30 cellular contexts compared by ENCODE assay signal in the genomic region with DNA sequence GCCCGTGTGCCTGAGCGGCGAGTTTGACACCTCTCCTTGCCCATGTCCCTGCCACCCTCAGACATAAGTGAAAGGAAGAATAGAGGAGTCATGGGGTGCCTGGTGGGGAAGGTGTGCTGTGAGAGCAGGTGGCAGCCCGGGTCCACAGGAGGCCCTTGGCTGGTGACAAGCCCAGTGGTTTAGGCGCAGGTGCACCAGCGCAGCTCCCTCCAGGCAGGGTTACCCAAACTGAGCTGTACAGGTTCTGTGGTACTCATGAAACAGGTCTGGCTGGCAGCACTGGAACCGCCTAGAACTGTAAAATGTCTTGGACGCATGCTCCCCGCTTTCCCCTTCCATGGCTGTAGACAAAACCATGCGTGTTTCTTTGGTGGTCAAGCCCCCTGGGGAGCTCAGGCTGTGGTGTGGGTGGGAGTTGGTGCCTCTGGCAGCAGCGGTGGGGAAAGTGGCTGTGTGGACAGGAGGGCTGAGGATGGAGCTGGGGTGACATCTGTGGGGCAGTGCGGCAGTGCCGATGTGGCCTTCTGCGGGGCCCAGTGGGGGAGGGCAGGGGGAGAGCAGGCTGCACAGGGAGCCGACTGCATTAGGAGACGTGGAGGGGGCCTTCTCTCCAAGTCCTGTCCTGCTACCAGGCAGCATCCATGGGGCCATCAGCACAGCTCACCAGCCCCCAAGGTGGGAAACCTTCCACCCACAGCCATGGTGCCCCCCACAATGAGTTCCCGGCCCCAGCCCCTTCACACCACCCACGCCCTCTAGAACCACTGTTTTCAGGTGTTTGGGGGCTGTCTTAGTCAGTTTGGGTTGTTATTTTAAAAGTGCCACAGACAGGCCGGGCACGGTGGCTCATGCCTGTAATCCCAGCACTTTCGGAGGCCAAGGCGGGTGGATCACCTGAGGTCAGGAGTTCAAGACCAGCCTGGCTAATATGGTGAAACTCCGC. TPM values are rescaled to one million over a fixed set of nuclear protein-coding genes. Genes with fewer than 3 reads are reported as not detected.
DNase-seq lines count a peak whose midpoint lies in the region; ATAC-seq, FAIRE-seq and TF ChIP-seq lines count a peak whose summit lies in the region.
"Had no signal": no experiment of that assay in that cellular context is flagged by ENCODE, and none has a peak within 500 bp of the region (broad histone marks: within the 10 kb centered on the region; RNA-seq: fewer than 3 reads in every experiment).

No MANE protein-coding gene starts in this region.

- H3K27ac ChIP-seq in HepG2 (ENCODE audit: extremely low read length, insufficient read depth, low read length) (no peak overlapping the region), right lobe of liver (no peak overlapping the region)
- H3K27ac ChIP-seq: 22Rv1, brain microvascular endothelial cell, HL-60, prostate gland, tibial artery had no signal

- FAIRE-seq in HepG2 (lab: Jason Lieb, UNC) (no peak), urothelium cell line (lab: Jason Lieb, UNC) (peak; percentile 46)
- FAIRE-seq: GM12891 had no signal

- H3K4me2 ChIP-seq in HepG2 (ENCODE audit: low read depth, low read length) = no peak overlapping the region
- H3K4me2 ChIP-seq: GM23338 had no signal

- no peak for ATAC-seq in HepG2
- no peak for ATAC-seq in right lobe of liver
- no peak for ATAC-seq in memory B cell (ENCODE audit: low read depth)
- ATAC-seq: GM23338 had no signal

- H3K9me3 Mint-ChIP-seq in memory B cell = peaks cover 3% of the 10 kb centered on the region
- H3K9me3 Mint-ChIP-seq: activated CD4-positive, alpha-beta memory T cell treated with anti-CD3 and anti-CD28 coated beads for 36 hours had no signal

- H3K27me3 ChIP-seq in HepG2 (ENCODE audit: control insufficient read depth in 1 of 2, insufficient read depth in 2 of 2, low read length in 2 of 2) (no peaks in the 10 kb centered on the region; a peak in 1 of 5 replicates), right lobe of liver (no peaks in the 10 kb centered on the region)
- H3K27me3 ChIP-seq: adrenal gland, brain microvascular endothelial cell, tibial artery had no signal

- no peak overlapping the region for H3K4me3 Mint-ChIP-seq in memory B cell
- H3K4me3 Mint-ChIP-seq: activated CD4-positive, alpha-beta memory T cell treated with anti-CD3 and anti-CD28 coated beads for 36 hours; GM23338 had no signal

- no peaks in the 10 kb centered on the region for H3K9me3 ChIP-seq in HepG2 (ENCODE audit: low read length)
- no peaks in the 10 kb centered on the region for H3K9me3 ChIP-seq in right lobe of liver
- H3K9me3 ChIP-seq: adrenal gland, prostate gland had no signal

- H3K27me3 Mint-ChIP-seq in memory B cell = no peaks in the 10 kb centered on the region
- H3K27me3 Mint-ChIP-seq: activated CD4-positive, alpha-beta memory T cell treated with anti-CD3 and anti-CD28 coated beads for 36 hours; CD4-positive, alpha-beta memory T cell had no signal

- TF ChIP-seq POLR2A in HepG2 (IDR thresholded peaks at IDR 0.05; ENCODE audit: insufficient read depth in 1 of 2, low read depth in 2 of 2, low read length in 2 of 2) (no peak), right lobe of liver (IDR thresholded peaks at IDR 0.05) (no peak)

- POLR2A ChIA-PET in HepG2 (lab: Yijun Ruan, JAX) = interaction anchor here (1.9 to 2.7 kb wide), 2 partner anchors 13 to 23 kb away, joined by 8 to 9 read pairs; a partner anchor contains a TSS

- H3K4me1 ChIP-seq in HepG2 (ENCODE audit: insufficient read depth, low read length) (peaks cover 10% of the 10 kb centered on the region), right lobe of liver (no peaks in the 10 kb centered on the region)
- H3K4me1 ChIP-seq: prostate gland had no signal

- CTCF ChIA-PET in HepG2 (lab: Yijun Ruan, JAX; ENCODE audit: low intra/inter-chr PET ratio, low total read pairs) = no interaction called here

- no peak for TF ChIP-seq RAD21 in HepG2 (CRISPR knock-in tag; IDR thresholded peaks at IDR 0.05)

- peaks cover 33 to 62% of the 10 kb centered on the region in 2 experiments for H3K36me3 ChIP-seq in HepG2 (replicated peaks in 1 of 2; ENCODE audit: control insufficient read depth in 1 of 2, insufficient read depth in 2 of 2, low read length in 2 of 2)
- peaks cover 0 to 78% (median 44%) of the 10 kb centered on the region in 4 donors for H3K36me3 ChIP-seq in right lobe of liver

- H3K27ac Mint-ChIP-seq in memory B cell = peak overlapping the region; percentile 78
- H3K27ac Mint-ChIP-seq: activated CD4-positive, alpha-beta memory T cell treated with anti-CD3 and anti-CD28 coated beads for 36 hours; GM23338 had no signal

- H3K9ac ChIP-seq in HepG2 (ENCODE audit: insufficient read depth, low read depth, low read length) = no peak overlapping the region

- H3K4me3 ChIP-seq in HepG2 (replicated peaks in 1 of 3; ENCODE audit: insufficient read depth in 1 of 3, low read depth in 2 of 3, low read length in 3 of 3) = no peak overlapping the region
- H3K4me3 ChIP-seq in right lobe of liver = no peak overlapping the region
- H3K4me3 ChIP-seq: adrenal gland, GM23338, prostate gland, tibial artery had no signal

- no peak for TF ChIP-seq EP300 in HepG2 (IDR thresholded peaks at IDR 0.05; ENCODE audit: low read depth in 2 of 2, low read length in 2 of 2)
- TF ChIP-seq EP300 in HepG2 (CRISPR knock-in tag; IDR thresholded peaks at IDR 0.05; ENCODE audit: borderline replicate concordance) = no peak

- no peak for TF ChIP-seq CTCF in HepG2 (CRISPR knock-in tag; IDR thresholded peaks at IDR 0.05)
- no peak for TF ChIP-seq CTCF in right lobe of liver (IDR thresholded peaks at IDR 0.05)

- H3K79me2 ChIP-seq in HepG2 (ENCODE audit: insufficient read depth, low read length) = no peaks in the 10 kb centered on the region

- H3K36me3 Mint-ChIP-seq in memory B cell = peaks cover 10% of the 10 kb centered on the region

- peaks cover 48% of the 10 kb centered on the region for H3K4me1 Mint-ChIP-seq in memory B cell

- no peak overlapping the region for H2AFZ ChIP-seq in HepG2 (ENCODE audit: low read length)
- H2AFZ ChIP-seq: GM23338 had no signal

- over 99% methylated on average over 20 of the region's 23 CpGs for WGBS in HepG2 (ENCODE audit: low lambda C conversion rate)
- 87% methylated on average over 6 of the region's 23 CpGs for WGBS in right lobe of liver (ENCODE audit: insufficient coverage, low coverage, low lambda C conversion rate, missing lambda C conversion rate)

- no TSS peak for BruUV-seq in HepG2 (replicated peaks; lab: Mats Ljungman, UMichigan)

- in situ Hi-C loops in HepG2 (cut with HindIII; ENCODE audit: extremely low pct_ligation_motif_present, low pct_unique_long_range_greater_than_20kb) = no loop called here

- intact Hi-C loops in HepG2 (cut with micrococcal nuclease; ENCODE audit: unreplicated experiment) = no loop called here
- intact Hi-C loops in right lobe of liver (cut with DNase I) = no loop called here

- DNase-seq in NCI-H1417 (lab: John Stamatoyannopoulos, UW) (peak in 2 of 3 experiments; percentile 45 to 78), NCI-H1417 treated with DMSO at 0.1 percent for 48 hours (lab: John Stamatoyannopoulos, UW) (no peak), HepG2 (ENCODE audit: low spot score) (no peak), right lobe of liver (no peak), memory B cell (ENCODE audit: low spot score in 2 of 2) (no peak), urothelium cell line (ENCODE audit: low spot score) (no peak), NCI-H510A treated with DMSO at 0.1 percent for 48 hours (lab: John Stamatoyannopoulos, UW) (no peak), SKM-1 (lab: John Stamatoyannopoulos, UW; ENCODE audit: unreplicated experiment) (no peak)
- DNase-seq: activated CD4-positive, alpha-beta memory T cell treated with anti-CD3 and anti-CD28 coated beads for 36 hours; activated CD4-positive, CD25-positive, alpha-beta regulatory T cell; activated gamma-delta T cell treated with Interleukin-2 at 50 U/mL for 16 hours; brain microvascular endothelial cell; CD4-positive, alpha-beta memory T cell; effector CD8-positive, alpha-beta T cell; EL; Kasumi-1; mesenchymal stem cell; NCI-H1930; NCI-H226; T-helper 1 cell; tibial artery had no signal

- no peaks in the 10 kb centered on the region for H4K20me1 ChIP-seq in HepG2 (ENCODE audit: insufficient read depth, low read length)

RNA-seq across cellular contexts. Expression of a gene that starts 5.6 kb away (rescaled TPM):
- total RNA-seq in HepG2 (2016; rRNA removed; fragmentation: Illumina TruSeq; extraction: Trizol) = 13.5 and 15.3 TPM in 2 replicates
- 9.5 and 10.9 TPM in 2 replicates for total RNA-seq in HepG2 (2016; cell fraction: cytosol; rRNA removed; fragmentation: Illumina TruSeq; extraction: Trizol; ENCODE audit: low read depth)
- total RNA-seq in HepG2 (2016; cell fraction: insoluble cytoplasmic fraction; rRNA removed; fragmentation: Illumina TruSeq; extraction: Trizol) = 12.5 and 14.4 TPM in 2 replicates
- 16.2 and 16.3 TPM in 2 replicates for total RNA-seq in HepG2 (2016; cell fraction: membrane; rRNA removed; fragmentation: Illumina TruSeq; extraction: Trizol)
- 13.0 and 13.4 TPM in 2 replicates for total RNA-seq in HepG2 (2016; cell fraction: nucleus; rRNA removed; fragmentation: Illumina TruSeq; extraction: Trizol)
- 7.0 and 10.7 TPM in 2 replicates for polyA plus RNA-seq in HepG2 (2011; rRNA removed)
- 4.1 and 6.8 TPM in 2 replicates for polyA plus RNA-seq in HepG2 (2011; cell fraction: cytosol; rRNA removed)
- polyA plus RNA-seq in HepG2 (2011; cell fraction: nucleus; rRNA removed) = 14.2 and 21.4 TPM in 2 replicates
- 4.6 and 8.5 TPM in 2 replicates for polyA plus RNA-seq in HepG2 (2012)
- polyA plus RNA-seq in HepG2 (2016; cell fraction: cytosol; fragmentation: Illumina TruSeq; extraction: Trizol; ENCODE audit: low read depth) = 6.3 and 6.9 TPM in 2 replicates
- 17.8 and 23.8 TPM in 2 replicates for polyA plus RNA-seq in HepG2 (2016; cell fraction: insoluble cytoplasmic fraction; fragmentation: Illumina TruSeq; extraction: Trizol; ENCODE audit: low read depth)
- polyA plus RNA-seq in HepG2 (2016; cell fraction: membrane; fragmentation: Illumina TruSeq; extraction: Trizol; ENCODE audit: low read depth) = 16.6 and 17.2 TPM in 2 replicates
- 56.0 and 61.7 TPM in 2 replicates for polyA plus RNA-seq in HepG2 (2016; cell fraction: nucleus; fragmentation: Illumina TruSeq; extraction: Trizol; ENCODE audit: insufficient read depth, low read depth)
- polyA minus RNA-seq in HepG2 (2011; rRNA and poly(A)+ RNA removed; ENCODE audit: low replicate concordance) = 12.6 and 23.6 TPM in 2 replicates
- 6.7 and 8.3 TPM in 2 replicates for polyA minus RNA-seq in HepG2 (2011; cell fraction: cytosol; rRNA and poly(A)+ RNA removed)
- polyA minus RNA-seq in HepG2 (2011; cell fraction: nucleus; rRNA and poly(A)+ RNA removed) = 9.7 and 11.5 TPM in 2 replicates
- under 1 TPM; 0.15 to 0.84 (median 0.52) TPM for total RNA-seq in right lobe of liver
- polyA plus RNA-seq: CD4-positive, alpha-beta memory T cell had no signal

RNA-seq across cellular contexts. Expression of a gene that starts 23.3 kb away (rescaled TPM):
- total RNA-seq in HepG2 (2016; rRNA removed; fragmentation: Illumina TruSeq; extraction: Trizol) (105 and 106 TPM in 2 replicates), right lobe of liver (100 to 1,000 TPM in 5 of 6 experiments, 10 to 100 TPM in 1; 91.1 to 278 (median 195) TPM)
- 14.0 and 16.3 TPM in 2 replicates for total RNA-seq in HepG2 (2016; cell fraction: cytosol; rRNA removed; fragmentation: Illumina TruSeq; extraction: Trizol; ENCODE audit: low read depth)
- 103 and 105 TPM in 2 replicates for total RNA-seq in HepG2 (2016; cell fraction: insoluble cytoplasmic fraction; rRNA removed; fragmentation: Illumina TruSeq; extraction: Trizol)
- total RNA-seq in HepG2 (2016; cell fraction: membrane; rRNA removed; fragmentation: Illumina TruSeq; extraction: Trizol) = 37.6 and 39.1 TPM in 2 replicates
- total RNA-seq in HepG2 (2016; cell fraction: nucleus; rRNA removed; fragmentation: Illumina TruSeq; extraction: Trizol) = 81.8 and 89.6 TPM in 2 replicates
- 101 and 112 TPM in 2 replicates for polyA plus RNA-seq in HepG2 (2011; rRNA removed)
- 120 and 124 TPM in 2 replicates for polyA plus RNA-seq in HepG2 (2011; cell fraction: cytosol; rRNA removed)
- 228 and 272 TPM in 2 replicates for polyA plus RNA-seq in HepG2 (2011; cell fraction: nucleus; rRNA removed)
- polyA plus RNA-seq in HepG2 (2012) = 67.9 and 76.1 TPM in 2 replicates
- polyA plus RNA-seq in HepG2 (2016; cell fraction: cytosol; fragmentation: Illumina TruSeq; extraction: Trizol; ENCODE audit: low read depth) = 14.5 and 15.5 TPM in 2 replicates
- polyA plus RNA-seq in HepG2 (2016; cell fraction: insoluble cytoplasmic fraction; fragmentation: Illumina TruSeq; extraction: Trizol; ENCODE audit: low read depth) = 88.5 and 106 TPM in 2 replicates
- 24.0 and 28.8 TPM in 2 replicates for polyA plus RNA-seq in HepG2 (2016; cell fraction: membrane; fragmentation: Illumina TruSeq; extraction: Trizol; ENCODE audit: low read depth)
- polyA plus RNA-seq in HepG2 (2016; cell fraction: nucleus; fragmentation: Illumina TruSeq; extraction: Trizol; ENCODE audit: insufficient read depth, low read depth) = 141 and 185 TPM in 2 replicates
- polyA minus RNA-seq in HepG2 (2011; rRNA and poly(A)+ RNA removed; ENCODE audit: low replicate concordance) = 60.8 and 197 TPM in 2 replicates
- 88.7 and 103 TPM in 2 replicates for polyA minus RNA-seq in HepG2 (2011; cell fraction: cytosol; rRNA and poly(A)+ RNA removed)
- polyA minus RNA-seq in HepG2 (2011; cell fraction: nucleus; rRNA and poly(A)+ RNA removed) = 101 and 103 TPM in 2 replicates

RNA-seq across cellular contexts. Expression of a gene that starts 28.0 kb away (rescaled TPM):
- total RNA-seq in HepG2 (2016; rRNA removed; fragmentation: Illumina TruSeq; extraction: Trizol) = not detected in 2 replicates
- total RNA-seq in HepG2 (2016; cell fraction: cytosol; rRNA removed; fragmentation: Illumina TruSeq; extraction: Trizol; ENCODE audit: low read depth) = not detected in 2 replicates
- total RNA-seq in HepG2 (2016; cell fraction: insoluble cytoplasmic fraction; rRNA removed; fragmentation: Illumina TruSeq; extraction: Trizol) = not detected in 2 replicates
- not detected in 2 replicates for total RNA-seq in HepG2 (2016; cell fraction: membrane; rRNA removed; fragmentation: Illumina TruSeq; extraction: Trizol)
- total RNA-seq in HepG2 (2016; cell fraction: nucleus; rRNA removed; fragmentation: Illumina TruSeq; extraction: Trizol) = not detected in 2 replicates
- polyA plus RNA-seq in HepG2 (2011; rRNA removed) = 0.01 TPM in 1 of 2 replicates, not detected in the other
- polyA plus RNA-seq in HepG2 (2011; cell fraction: cytosol; rRNA removed) = 0.01 TPM in 1 of 2 replicates, not detected in the other
- polyA plus RNA-seq in HepG2 (2011; cell fraction: nucleus; rRNA removed) = 0.02 TPM in 1 of 2 replicates, not detected in the other
- polyA plus RNA-seq in HepG2 (2012) = 0.27 and 0.29 TPM in 2 replicates
- polyA plus RNA-seq in HepG2 (2016; cell fraction: cytosol; fragmentation: Illumina TruSeq; extraction: Trizol; ENCODE audit: low read depth) = not detected in 2 replicates
- not detected in 2 replicates for polyA plus RNA-seq in HepG2 (2016; cell fraction: insoluble cytoplasmic fraction; fragmentation: Illumina TruSeq; extraction: Trizol; ENCODE audit: low read depth)
- not detected in 2 replicates for polyA plus RNA-seq in HepG2 (2016; cell fraction: membrane; fragmentation: Illumina TruSeq; extraction: Trizol; ENCODE audit: low read depth)
- polyA plus RNA-seq in HepG2 (2016; cell fraction: nucleus; fragmentation: Illumina TruSeq; extraction: Trizol; ENCODE audit: insufficient read depth, low read depth) = not detected in 2 replicates
- not detected in 2 replicates for polyA minus RNA-seq in HepG2 (2011; rRNA and poly(A)+ RNA removed; ENCODE audit: low replicate concordance)
- polyA minus RNA-seq in HepG2 (2011; cell fraction: cytosol; rRNA and poly(A)+ RNA removed) = not detected in 2 replicates
- polyA minus RNA-seq in HepG2 (2011; cell fraction: nucleus; rRNA and poly(A)+ RNA removed) = not detected in 2 replicates
- total RNA-seq in right lobe of liver = under 1 TPM in 2 of 6 experiments, not detected in 4; 0.05 to 0.07 TPM
- total RNA-seq: activated CD4-positive, alpha-beta memory T cell treated with anti-CD3 and anti-CD28 coated beads for 36 hours; CD4-positive, alpha-beta memory T cell; epithelial cell of proximal tubule; GM23338; RPMI7951; SK-MEL-5 had no signal
- polyA plus RNA-seq: CD4-positive, alpha-beta memory T cell; GM23338 had no signal

RNA-seq across cellular contexts. Expression of a gene that starts 41.0 kb away (rescaled TPM):
- total RNA-seq in HepG2 (2016; rRNA removed; fragmentation: Illumina TruSeq; extraction: Trizol) = 5.2 and 6.0 TPM in 2 replicates
- 3.1 and 4.1 TPM in 2 replicates for total RNA-seq in HepG2 (2016; cell fraction: cytosol; rRNA removed; fragmentation: Illumina TruSeq; extraction: Trizol; ENCODE audit: low read depth)
- total RNA-seq in HepG2 (2016; cell fraction: insoluble cytoplasmic fraction; rRNA removed; fragmentation: Illumina TruSeq; extraction: Trizol) = 4.7 and 6.0 TPM in 2 replicates
- total RNA-seq in HepG2 (2016; cell fraction: membrane; rRNA removed; fragmentation: Illumina TruSeq; extraction: Trizol) = 5.4 and 6.4 TPM in 2 replicates
- total RNA-seq in HepG2 (2016; cell fraction: nucleus; rRNA removed; fragmentation: Illumina TruSeq; extraction: Trizol) = 2.8 and 3.8 TPM in 2 replicates
- 7.4 and 8.1 TPM in 2 replicates for polyA plus RNA-seq in HepG2 (2011; rRNA removed)
- 7.0 and 8.0 TPM in 2 replicates for polyA plus RNA-seq in HepG2 (2011; cell fraction: cytosol; rRNA removed)
- 15.6 and 19.1 TPM in 2 replicates for polyA plus RNA-seq in HepG2 (2011; cell fraction: nucleus; rRNA removed)
- polyA plus RNA-seq in HepG2 (2012) = 3.3 and 4.7 TPM in 2 replicates
- 2.9 and 3.7 TPM in 2 replicates for polyA plus RNA-seq in HepG2 (2016; cell fraction: cytosol; fragmentation: Illumina TruSeq; extraction: Trizol; ENCODE audit: low read depth)
- polyA plus RNA-seq in HepG2 (2016; cell fraction: insoluble cytoplasmic fraction; fragmentation: Illumina TruSeq; extraction: Trizol; ENCODE audit: low read depth) = 4.6 and 5.8 TPM in 2 replicates
- polyA plus RNA-seq in HepG2 (2016; cell fraction: membrane; fragmentation: Illumina TruSeq; extraction: Trizol; ENCODE audit: low read depth) = 5.2 and 5.7 TPM in 2 replicates
- 4.2 and 5.9 TPM in 2 replicates for polyA plus RNA-seq in HepG2 (2016; cell fraction: nucleus; fragmentation: Illumina TruSeq; extraction: Trizol; ENCODE audit: insufficient read depth, low read depth)
- polyA minus RNA-seq in HepG2 (2011; rRNA and poly(A)+ RNA removed; ENCODE audit: low replicate concordance) = 3.5 and 3.6 TPM in 2 replicates
- polyA minus RNA-seq in HepG2 (2011; cell fraction: cytosol; rRNA and poly(A)+ RNA removed) = 1.3 and 2.3 TPM in 2 replicates
- 1.9 and 2.2 TPM in 2 replicates for polyA minus RNA-seq in HepG2 (2011; cell fraction: nucleus; rRNA and poly(A)+ RNA removed)
- 1 to 10 TPM; 1.8 to 7.1 (median 3.3) TPM for total RNA-seq in right lobe of liver

RNA-seq across cellular contexts. Expression of a gene that starts 44.4 kb away (rescaled TPM):
- 47.7 and 50.2 TPM in 2 replicates for total RNA-seq in HepG2 (2016; rRNA removed; fragmentation: Illumina TruSeq; extraction: Trizol)
- total RNA-seq in HepG2 (2016; cell fraction: cytosol; rRNA removed; fragmentation: Illumina TruSeq; extraction: Trizol; ENCODE audit: low read depth) = 18.2 and 23.3 TPM in 2 replicates
- total RNA-seq in HepG2 (2016; cell fraction: insoluble cytoplasmic fraction; rRNA removed; fragmentation: Illumina TruSeq; extraction: Trizol) = 47.8 and 51.9 TPM in 2 replicates
- total RNA-seq in HepG2 (2016; cell fraction: membrane; rRNA removed; fragmentation: Illumina TruSeq; extraction: Trizol) = 29.1 and 30.8 TPM in 2 replicates
- total RNA-seq in HepG2 (2016; cell fraction: nucleus; rRNA removed; fragmentation: Illumina TruSeq; extraction: Trizol) = 60.2 and 64.2 TPM in 2 replicates
- polyA plus RNA-seq in HepG2 (2011; rRNA removed) = 31.0 and 32.1 TPM in 2 replicates
- polyA plus RNA-seq in HepG2 (2011; cell fraction: cytosol; rRNA removed) = 19.1 and 26.5 TPM in 2 replicates
- 132 and 159 TPM in 2 replicates for polyA plus RNA-seq in HepG2 (2011; cell fraction: nucleus; rRNA removed)
- polyA plus RNA-seq in HepG2 (2012) = 26.7 and 28.6 TPM in 2 replicates
- polyA plus RNA-seq in HepG2 (2016; cell fraction: cytosol; fragmentation: Illumina TruSeq; extraction: Trizol; ENCODE audit: low read depth) = 8.9 and 10.9 TPM in 2 replicates
- polyA plus RNA-seq in HepG2 (2016; cell fraction: insoluble cytoplasmic fraction; fragmentation: Illumina TruSeq; extraction: Trizol; ENCODE audit: low read depth) = 51.8 and 58.5 TPM in 2 replicates
- 20.5 and 21.0 TPM in 2 replicates for polyA plus RNA-seq in HepG2 (2016; cell fraction: membrane; fragmentation: Illumina TruSeq; extraction: Trizol; ENCODE audit: low read depth)
- 126 and 127 TPM in 2 replicates for polyA plus RNA-seq in HepG2 (2016; cell fraction: nucleus; fragmentation: Illumina TruSeq; extraction: Trizol; ENCODE audit: insufficient read depth, low read depth)
- 36.9 and 68.5 TPM in 2 replicates for polyA minus RNA-seq in HepG2 (2011; rRNA and poly(A)+ RNA removed; ENCODE audit: low replicate concordance)
- polyA minus RNA-seq in HepG2 (2011; cell fraction: cytosol; rRNA and poly(A)+ RNA removed) = 9.8 and 12.0 TPM in 2 replicates
- 105 and 171 TPM in 2 replicates for polyA minus RNA-seq in HepG2 (2011; cell fraction: nucleus; rRNA and poly(A)+ RNA removed)
- total RNA-seq in right lobe of liver = 10 to 100 TPM; 17.2 to 24.2 (median 19.9) TPM

Comparison
In these comparisons a context has a peak if more than half of its experiments do, and no peak if none do; other contexts are left out.
1. DNase-seq: peak in NCI-H1417 (2 of 3); none in NCI-H1417 treated with DMSO at 0.1 percent for 48 hours (single experiment), HepG2 (single experiment), right lobe of liver (0 of 3), memory B cell (0 of 2), urothelium cell line (single experiment), NCI-H510A treated with DMSO at 0.1 percent for 48 hours (single experiment) and SKM-1 (single experiment).